ENCODE assay signal across 1 cellular context in the genomic region with DNA sequence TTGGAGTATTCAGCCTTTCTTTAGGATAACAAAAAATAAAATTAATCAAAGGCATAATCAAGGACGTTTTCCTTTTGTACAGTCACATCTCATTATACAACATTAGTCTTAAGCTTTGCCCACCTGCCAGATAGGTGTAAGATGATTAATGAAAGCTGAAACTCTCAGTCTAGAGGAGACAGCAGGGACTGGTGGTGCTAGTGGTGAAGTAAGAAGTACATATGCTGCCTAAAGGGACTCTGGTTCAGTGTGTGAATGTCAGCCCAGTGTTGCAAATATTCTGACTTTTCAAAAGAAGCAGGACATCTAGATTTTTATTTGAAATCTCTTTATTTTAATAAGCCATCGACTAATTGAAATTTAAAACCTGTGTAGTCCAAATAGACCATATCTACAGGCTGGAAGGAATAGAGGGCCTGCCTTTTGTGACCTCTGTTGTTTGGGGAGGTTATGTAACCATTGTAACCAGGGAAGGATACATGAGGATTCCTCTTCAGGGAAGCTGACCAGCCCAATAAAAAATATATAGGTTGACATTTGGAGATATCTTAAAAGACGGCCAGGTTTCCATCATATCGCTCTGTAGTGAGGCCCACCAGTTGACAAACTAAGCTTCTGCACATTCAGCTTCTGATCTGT.
TF ChIP-seq lines count a peak whose summit lies in the region.

No MANE protein-coding gene starts in this region.

TF ChIP-seq in HepG2, 621 proteins besides CTCF, POLR2A, EP300 and RAD21 (continued from another document):
- TF ChIP-seq, protein P1, sequence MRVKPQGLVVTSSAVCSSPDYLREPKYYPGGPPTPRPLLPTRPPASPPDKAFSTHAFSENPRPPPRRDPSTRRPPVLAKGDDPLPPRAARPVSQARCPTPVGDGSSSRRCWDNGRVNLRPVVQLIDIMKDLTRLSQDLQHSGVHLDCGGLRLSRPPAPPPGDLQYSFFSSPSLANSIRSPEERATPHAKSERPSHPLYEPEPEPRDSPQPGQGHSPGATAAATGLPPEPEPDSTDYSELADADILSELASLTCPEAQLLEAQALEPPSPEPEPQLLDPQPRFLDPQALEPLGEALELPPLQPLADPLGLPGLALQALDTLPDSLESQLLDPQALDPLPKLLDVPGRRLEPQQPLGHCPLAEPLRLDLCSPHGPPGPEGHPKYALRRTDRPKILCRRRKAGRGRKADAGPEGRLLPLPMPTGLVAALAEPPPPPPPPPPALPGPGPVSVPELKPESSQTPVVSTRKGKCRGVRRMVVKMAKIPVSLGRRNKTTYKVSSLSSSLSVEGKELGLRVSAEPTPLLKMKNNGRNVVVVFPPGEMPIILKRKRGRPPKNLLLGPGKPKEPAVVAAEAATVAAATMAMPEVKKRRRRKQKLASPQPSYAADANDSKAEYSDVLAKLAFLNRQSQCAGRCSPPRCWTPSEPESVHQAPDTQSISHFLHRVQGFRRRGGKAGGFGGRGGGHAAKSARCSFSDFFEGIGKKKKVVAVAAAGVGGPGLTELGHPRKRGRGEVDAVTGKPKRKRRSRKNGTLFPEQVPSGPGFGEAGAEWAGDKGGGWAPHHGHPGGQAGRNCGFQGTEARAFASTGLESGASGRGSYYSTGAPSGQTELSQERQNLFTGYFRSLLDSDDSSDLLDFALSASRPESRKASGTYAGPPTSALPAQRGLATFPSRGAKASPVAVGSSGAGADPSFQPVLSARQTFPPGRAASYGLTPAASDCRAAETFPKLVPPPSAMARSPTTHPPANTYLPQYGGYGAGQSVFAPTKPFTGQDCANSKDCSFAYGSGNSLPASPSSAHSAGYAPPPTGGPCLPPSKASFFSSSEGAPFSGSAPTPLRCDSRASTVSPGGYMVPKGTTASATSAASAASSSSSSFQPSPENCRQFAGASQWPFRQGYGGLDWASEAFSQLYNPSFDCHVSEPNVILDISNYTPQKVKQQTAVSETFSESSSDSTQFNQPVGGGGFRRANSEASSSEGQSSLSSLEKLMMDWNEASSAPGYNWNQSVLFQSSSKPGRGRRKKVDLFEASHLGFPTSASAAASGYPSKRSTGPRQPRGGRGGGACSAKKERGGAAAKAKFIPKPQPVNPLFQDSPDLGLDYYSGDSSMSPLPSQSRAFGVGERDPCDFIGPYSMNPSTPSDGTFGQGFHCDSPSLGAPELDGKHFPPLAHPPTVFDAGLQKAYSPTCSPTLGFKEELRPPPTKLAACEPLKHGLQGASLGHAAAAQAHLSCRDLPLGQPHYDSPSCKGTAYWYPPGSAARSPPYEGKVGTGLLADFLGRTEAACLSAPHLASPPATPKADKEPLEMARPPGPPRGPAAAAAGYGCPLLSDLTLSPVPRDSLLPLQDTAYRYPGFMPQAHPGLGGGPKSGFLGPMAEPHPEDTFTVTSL (CRISPR knock-in tag; IDR thresholded peaks at IDR 0.05; ENCODE audit: borderline replicate concordance): peak; percentile 16; the same call in 1 of the 2 replicates
- TF ChIP-seq MXI1 (IDR thresholded peaks at IDR 0.05; ENCODE audit: borderline replicate concordance, low read depth, low read length) (no peak), PPARG (CRISPR knock-in tag; conservative IDR thresholded peaks at IDR 0.05) (no peak), ZNF678 (CRISPR knock-in tag; IDR thresholded peaks at IDR 0.05) (no peak), GFI1 (CRISPR knock-in tag; IDR thresholded peaks at IDR 0.05; ENCODE audit: borderline replicate concordance) (peak; percentile 66; the same call in 1 of the 2 replicates), ZNF292 (CRISPR knock-in tag; IDR thresholded peaks at IDR 0.05; ENCODE audit: borderline replicate concordance, low read depth) (no peak), ZNF761 (CRISPR knock-in tag; conservative IDR thresholded peaks at IDR 0.05) (0 out of 2 replicates have a peak, but pooled peaks have one; percentile 28), ZNF24 (IDR thresholded peaks at IDR 0.05) (no peak), SOX5 (CRISPR knock-in tag; IDR thresholded peaks at IDR 0.05; ENCODE audit: borderline replicate concordance) (peak; percentile 26; the same call in 1 of the 2 replicates), ZFP90 (CRISPR knock-in tag; IDR thresholded peaks at IDR 0.05; ENCODE audit: borderline replicate concordance) (no peak), DMAP1 (CRISPR knock-in tag; IDR thresholded peaks at IDR 0.05) (no peak), NFYC (CRISPR knock-in tag; IDR thresholded peaks at IDR 0.05) (no peak), HOXA3 (CRISPR knock-in tag; IDR thresholded peaks at IDR 0.05) (no peak), MTF1 (CRISPR knock-in tag; IDR thresholded peaks at IDR 0.05) (no peak), ZNF550 (CRISPR knock-in tag; IDR thresholded peaks at IDR 0.05; ENCODE audit: borderline replicate concordance) (no peak), ELF3 (CRISPR knock-in tag; IDR thresholded peaks at IDR 0.05) (no peak), FOXO1 (CRISPR knock-in tag; IDR thresholded peaks at IDR 0.05) (no peak), IKZF4 (CRISPR knock-in tag; IDR thresholded peaks at IDR 0.05; ENCODE audit: borderline replicate concordance, low read depth, not compliant biosample characterization) (no peak), ZNF317 (CRISPR knock-in tag; IDR thresholded peaks at IDR 0.05) (no peak), POGZ (CRISPR knock-in tag; IDR thresholded peaks at IDR 0.05) (0 out of 2 replicates have a peak, but pooled peaks have one; percentile 20), TCF7 (IDR thresholded peaks at IDR 0.05; ENCODE audit: low read depth) (no peak), KLF16 (CRISPR knock-in tag; IDR thresholded peaks at IDR 0.05) (no peak), NONO (IDR thresholded peaks at IDR 0.05) (no peak), NONO (CRISPR knock-in tag; conservative IDR thresholded peaks at IDR 0.05) (no peak), ZNF891 (CRISPR knock-in tag; IDR thresholded peaks at IDR 0.05) (no peak)
- TF ChIP-seq, protein P2, sequence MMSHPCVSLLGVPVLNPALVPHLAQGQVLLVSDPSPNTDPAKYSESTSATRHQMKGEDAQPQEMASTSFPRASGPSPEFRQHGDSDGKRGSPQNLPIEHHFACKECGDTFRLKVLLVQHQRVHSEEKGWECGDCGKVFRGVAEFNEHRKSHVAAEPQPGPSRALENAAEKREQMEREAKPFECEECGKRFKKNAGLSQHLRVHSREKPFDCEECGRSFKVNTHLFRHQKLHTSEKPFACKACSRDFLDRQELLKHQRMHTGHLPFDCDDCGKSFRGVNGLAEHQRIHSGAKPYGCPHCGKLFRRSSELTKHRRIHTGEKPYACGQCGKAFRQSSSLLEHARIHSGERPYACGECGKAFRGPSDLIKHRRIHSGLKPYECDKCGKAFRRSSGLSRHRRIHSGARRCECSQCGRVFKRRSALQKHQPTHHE (CRISPR knock-in tag; IDR thresholded peaks at IDR 0.05; ENCODE audit: borderline replicate concordance): no peak
- TF ChIP-seq, protein P3, sequence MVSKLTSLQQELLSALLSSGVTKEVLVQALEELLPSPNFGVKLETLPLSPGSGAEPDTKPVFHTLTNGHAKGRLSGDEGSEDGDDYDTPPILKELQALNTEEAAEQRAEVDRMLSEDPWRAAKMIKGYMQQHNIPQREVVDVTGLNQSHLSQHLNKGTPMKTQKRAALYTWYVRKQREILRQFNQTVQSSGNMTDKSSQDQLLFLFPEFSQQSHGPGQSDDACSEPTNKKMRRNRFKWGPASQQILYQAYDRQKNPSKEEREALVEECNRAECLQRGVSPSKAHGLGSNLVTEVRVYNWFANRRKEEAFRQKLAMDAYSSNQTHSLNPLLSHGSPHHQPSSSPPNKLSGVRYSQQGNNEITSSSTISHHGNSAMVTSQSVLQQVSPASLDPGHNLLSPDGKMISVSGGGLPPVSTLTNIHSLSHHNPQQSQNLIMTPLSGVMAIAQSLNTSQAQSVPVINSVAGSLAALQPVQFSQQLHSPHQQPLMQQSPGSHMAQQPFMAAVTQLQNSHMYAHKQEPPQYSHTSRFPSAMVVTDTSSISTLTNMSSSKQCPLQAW (CRISPR knock-in tag; IDR thresholded peaks at IDR 0.05): no peak
- TF ChIP-seq, protein P4, sequence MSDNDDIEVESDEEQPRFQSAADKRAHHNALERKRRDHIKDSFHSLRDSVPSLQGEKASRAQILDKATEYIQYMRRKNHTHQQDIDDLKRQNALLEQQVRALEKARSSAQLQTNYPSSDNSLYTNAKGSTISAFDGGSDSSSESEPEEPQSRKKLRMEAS (IDR thresholded peaks at IDR 0.05): no peak
- TF ChIP-seq, protein P5, sequence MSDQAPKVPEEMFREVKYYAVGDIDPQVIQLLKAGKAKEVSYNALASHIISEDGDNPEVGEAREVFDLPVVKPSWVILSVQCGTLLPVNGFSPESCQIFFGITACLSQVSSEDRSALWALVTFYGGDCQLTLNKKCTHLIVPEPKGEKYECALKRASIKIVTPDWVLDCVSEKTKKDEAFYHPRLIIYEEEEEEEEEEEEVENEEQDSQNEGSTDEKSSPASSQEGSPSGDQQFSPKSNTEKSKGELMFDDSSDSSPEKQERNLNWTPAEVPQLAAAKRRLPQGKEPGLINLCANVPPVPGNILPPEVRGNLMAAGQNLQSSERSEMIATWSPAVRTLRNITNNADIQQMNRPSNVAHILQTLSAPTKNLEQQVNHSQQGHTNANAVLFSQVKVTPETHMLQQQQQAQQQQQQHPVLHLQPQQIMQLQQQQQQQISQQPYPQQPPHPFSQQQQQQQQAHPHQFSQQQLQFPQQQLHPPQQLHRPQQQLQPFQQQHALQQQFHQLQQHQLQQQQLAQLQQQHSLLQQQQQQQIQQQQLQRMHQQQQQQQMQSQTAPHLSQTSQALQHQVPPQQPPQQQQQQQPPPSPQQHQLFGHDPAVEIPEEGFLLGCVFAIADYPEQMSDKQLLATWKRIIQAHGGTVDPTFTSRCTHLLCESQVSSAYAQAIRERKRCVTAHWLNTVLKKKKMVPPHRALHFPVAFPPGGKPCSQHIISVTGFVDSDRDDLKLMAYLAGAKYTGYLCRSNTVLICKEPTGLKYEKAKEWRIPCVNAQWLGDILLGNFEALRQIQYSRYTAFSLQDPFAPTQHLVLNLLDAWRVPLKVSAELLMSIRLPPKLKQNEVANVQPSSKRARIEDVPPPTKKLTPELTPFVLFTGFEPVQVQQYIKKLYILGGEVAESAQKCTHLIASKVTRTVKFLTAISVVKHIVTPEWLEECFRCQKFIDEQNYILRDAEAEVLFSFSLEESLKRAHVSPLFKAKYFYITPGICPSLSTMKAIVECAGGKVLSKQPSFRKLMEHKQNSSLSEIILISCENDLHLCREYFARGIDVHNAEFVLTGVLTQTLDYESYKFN (CRISPR knock-in tag; conservative IDR thresholded peaks at IDR 0.05): no peak
- TF ChIP-seq, protein P6, sequence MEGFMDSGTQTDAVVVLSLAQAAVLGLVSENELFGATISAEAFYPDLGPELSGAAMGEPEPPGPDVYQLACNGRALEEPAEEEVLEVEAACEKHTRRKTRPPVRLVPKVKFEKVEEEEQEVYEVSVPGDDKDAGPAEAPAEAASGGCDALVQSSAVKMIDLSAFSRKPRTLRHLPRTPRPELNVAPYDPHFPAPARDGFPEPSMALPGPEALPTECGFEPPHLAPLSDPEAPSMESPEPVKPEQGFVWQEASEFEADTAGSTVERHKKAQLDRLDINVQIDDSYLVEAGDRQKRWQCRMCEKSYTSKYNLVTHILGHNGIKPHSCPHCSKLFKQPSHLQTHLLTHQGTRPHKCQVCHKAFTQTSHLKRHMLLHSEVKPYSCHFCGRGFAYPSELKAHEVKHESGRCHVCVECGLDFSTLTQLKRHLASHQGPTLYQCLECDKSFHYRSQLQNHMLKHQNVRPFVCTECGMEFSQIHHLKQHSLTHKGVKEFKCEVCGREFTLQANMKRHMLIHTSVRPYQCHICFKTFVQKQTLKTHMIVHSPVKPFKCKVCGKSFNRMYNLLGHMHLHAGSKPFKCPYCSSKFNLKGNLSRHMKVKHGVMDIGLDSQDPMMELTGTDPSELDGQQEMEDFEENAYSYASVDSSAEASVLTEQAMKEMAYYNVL (CRISPR knock-in tag; IDR thresholded peaks at IDR 0.05; ENCODE audit: borderline replicate concordance): no peak
- TF ChIP-seq, protein P7, sequence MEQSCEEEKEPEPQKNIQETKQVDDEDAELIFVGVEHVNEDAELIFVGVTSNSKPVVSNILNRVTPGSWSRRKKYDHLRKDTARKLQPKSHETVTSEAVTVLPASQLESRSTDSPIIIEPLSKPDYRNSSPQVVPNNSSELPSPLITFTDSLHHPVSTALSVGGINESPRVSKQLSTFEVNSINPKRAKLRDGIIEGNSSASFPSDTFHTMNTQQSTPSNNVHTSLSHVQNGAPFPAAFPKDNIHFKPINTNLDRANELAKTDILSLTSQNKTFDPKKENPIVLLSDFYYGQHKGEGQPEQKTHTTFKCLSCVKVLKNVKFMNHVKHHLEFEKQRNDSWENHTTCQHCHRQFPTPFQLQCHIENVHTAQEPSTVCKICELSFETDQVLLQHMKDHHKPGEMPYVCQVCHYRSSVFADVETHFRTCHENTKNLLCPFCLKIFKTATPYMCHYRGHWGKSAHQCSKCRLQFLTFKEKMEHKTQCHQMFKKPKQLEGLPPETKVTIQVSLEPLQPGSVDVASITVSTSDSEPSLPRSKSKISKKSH (CRISPR knock-in tag; IDR thresholded peaks at IDR 0.05; ENCODE audit: borderline replicate concordance): no peak
- TF ChIP-seq, protein P8, sequence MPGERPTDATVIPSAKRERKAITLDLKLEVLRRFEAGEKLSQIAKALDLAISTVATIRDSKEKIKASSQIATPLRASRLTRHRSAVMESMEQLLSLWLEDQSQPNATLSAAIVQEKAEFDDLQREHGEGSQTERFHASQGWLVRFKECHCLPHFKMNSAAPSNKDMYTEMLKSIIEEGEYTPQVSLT (CRISPR knock-in tag; IDR thresholded peaks at IDR 0.05; ENCODE audit: borderline replicate concordance, low read depth): no peak
